Comparison of ENCODE assay signal across 1 cellular context in genomic region chr19:16371540-16371986, GRCh38.
TF ChIP-seq lines count a peak whose summit lies in the region.

No MANE protein-coding gene starts in this region.

TF ChIP-seq in GM12878, 131 proteins besides CTCF, POLR2A, EP300 and RAD21 (continued from another document):
- TF ChIP-seq POLR2AphosphoS2 (IDR thresholded peaks at IDR 0.05; ENCODE audit: low read depth, low read length), result no peak
- TF ChIP-seq CHD4 (IDR thresholded peaks at IDR 0.05), result no peak
- peak; percentile 25; the same call in 1 of the 2 replicates for TF ChIP-seq SPI1 (IDR thresholded peaks at IDR 0.05; ENCODE audit: borderline replicate concordance, insufficient read depth, low read depth, low read length)
- TF ChIP-seq ZNF274 (IDR thresholded peaks at IDR 0.05; ENCODE audit: insufficient read depth, insufficient read length), result no peak
- peak in 1 of 2 experiments; percentile 64; a peak in 3 of 4 replicates for TF ChIP-seq IKZF2 (IDR thresholded peaks at IDR 0.05)
- peak; percentile 48 for TF ChIP-seq ZNF217 (IDR thresholded peaks at IDR 0.05)
- peak; percentile 69 for TF ChIP-seq BCL3 (IDR thresholded peaks at IDR 0.05; ENCODE audit: borderline replicate concordance, insufficient read depth, low read depth, low read length, poor library complexity, severe bottlenecking)
- no peak for TF ChIP-seq NR2C2 (IDR thresholded peaks at IDR 0.05; ENCODE audit: borderline replicate concordance, control insufficient read depth, insufficient read length, low read depth)
- TF ChIP-seq JUNB (IDR thresholded peaks at IDR 0.05), result no peak; the same call in 1 of the 2 replicates
